In genomic region chr7:30367561-30367960, GRCh38 we compare ENCODE assay signal across 15 cellular contexts.
DNase-seq lines count a peak whose midpoint lies in the region; ATAC-seq and TF ChIP-seq lines count a peak whose summit lies in the region.
"Had no signal": no experiment of that assay in that cellular context is flagged by ENCODE, and none has a peak within 500 bp of the region (broad histone marks: within the 10 kb centered on the region; RNA-seq: fewer than 3 reads in every experiment).

No MANE protein-coding gene starts in this region.

- no peak overlapping the region for H3K4me2 ChIP-seq in GM23338
- H3K4me2 ChIP-seq in skeletal muscle satellite cell (ENCODE audit: low read length), result peak overlapping the region; percentile 61
- H3K4me2 ChIP-seq: BLaER1 had no signal

- H3K27me3 Mint-ChIP-seq in GM23338 (ENCODE audit: insufficient read depth, low read depth, poor library complexity), result no peaks in the 10 kb centered on the region
- no peaks in the 10 kb centered on the region for H3K27me3 Mint-ChIP-seq in mesothelial cell of epicardium (ENCODE audit: low read depth)
- H3K27me3 Mint-ChIP-seq: CD8-positive, alpha-beta memory T cell had no signal

- H3K4me3 ChIP-seq in GM23338 (no peak overlapping the region), Panc1 (ENCODE audit: low read depth in 2 of 2, low read length in 2 of 2) (no peak overlapping the region), skeletal muscle satellite cell (ENCODE audit: low read length) (no peak overlapping the region)
- H3K4me3 ChIP-seq: BLaER1, GM23248 had no signal

- no peak overlapping the region for H3K4me3 Mint-ChIP-seq in GM23338
- H3K4me3 Mint-ChIP-seq in mesothelial cell of epicardium, result no peak overlapping the region
- H3K4me3 Mint-ChIP-seq: CD8-positive, alpha-beta memory T cell had no signal

- H3K36me3 ChIP-seq in GM23338 (ENCODE audit: insufficient read depth) (no peaks in the 10 kb centered on the region), Panc1 (ENCODE audit: control insufficient read depth, insufficient read depth, low read length) (no peaks in the 10 kb centered on the region), skeletal muscle satellite cell (ENCODE audit: insufficient read depth, low read length) (no peaks in the 10 kb centered on the region)

- no peaks in the 10 kb centered on the region for H3K79me2 ChIP-seq in GM23338 (replicated peaks; ENCODE audit: insufficient read depth)

- H3K27ac Mint-ChIP-seq in GM23338 (peak overlapping the region; percentile 44), mesothelial cell of epicardium (peak overlapping the region; percentile 61)
- H3K27ac Mint-ChIP-seq: CD8-positive, alpha-beta memory T cell had no signal

- no peaks in the 10 kb centered on the region for H3K27me3 ChIP-seq in GM23338 (ENCODE audit: insufficient read depth)
- no peaks in the 10 kb centered on the region for H3K27me3 ChIP-seq in Panc1 (ENCODE audit: control insufficient read depth, insufficient read depth, low read length)
- H3K27me3 ChIP-seq in skeletal muscle satellite cell (ENCODE audit: control insufficient read depth, insufficient read depth, low read length), result no peaks in the 10 kb centered on the region
- H3K27me3 ChIP-seq: BLaER1 had no signal

- in situ Hi-C loops in Panc1 (cut with HindIII; ENCODE audit: low pct_unique_long_range_greater_than_20kb, low sequenced_read_pairs), result no loop called here

- H3K36me3 Mint-ChIP-seq in GM23338 (ENCODE audit: low read depth), result peaks cover 6% of the 10 kb centered on the region; the same call in 2 of the 3 replicates
- H3K36me3 Mint-ChIP-seq in mesothelial cell of epicardium, result peaks cover 10% of the 10 kb centered on the region

- H2AFZ ChIP-seq in GM23338, result no peak overlapping the region
- H2AFZ ChIP-seq: GM23248 had no signal

- no peak for ATAC-seq in GM23338
- no peak for ATAC-seq in Panc1

- CTCF ChIA-PET in Panc1 (lab: Charles Lee), result interaction anchor here (0.5 kb wide), 1 partner anchor 82 kb away, joined by 5 read pairs; no protein-coding TSS in a partner anchor

- BruUV-seq in Panc1 (replicated peaks; lab: Mats Ljungman, UMichigan), result no TSS peak

- TF ChIP-seq CTCF in GM23338 (conservative IDR thresholded peaks at IDR 0.05; ENCODE audit: low read depth in 2 of 2) (no peak), Panc1 (IDR thresholded peaks at IDR 0.05) (no peak), mesothelial cell of epicardium (IDR thresholded peaks at IDR 0.05; ENCODE audit: unreplicated experiment) (no peak)

- H3K9ac ChIP-seq in skeletal muscle satellite cell (ENCODE audit: low read depth, low read length), result no peak overlapping the region
- H3K9ac ChIP-seq: BLaER1, GM23248 had no signal

- H3K4me1 Mint-ChIP-seq in GM23338 (peaks cover 11% of the 10 kb centered on the region), mesothelial cell of epicardium (peaks cover 29% of the 10 kb centered on the region)

- intact Hi-C loops in Panc1 (cut with micrococcal nuclease; ENCODE audit: unreplicated experiment), result no loop called here

- POLR2A ChIA-PET in Panc1 (lab: Charles Lee), result no interaction called here

- H4K20me1 ChIP-seq in GM23338 (replicated peaks; ENCODE audit: insufficient read depth), result no peaks in the 10 kb centered on the region

- H3K9me3 ChIP-seq in Panc1 (ENCODE audit: control insufficient read depth, insufficient read depth, low read depth, low read length), result no peaks in the 10 kb centered on the region
- H3K9me3 ChIP-seq in skeletal muscle satellite cell (replicated peaks; ENCODE audit: low read length), result no peaks in the 10 kb centered on the region
- H3K9me3 ChIP-seq: BLaER1, Caco-2 had no signal

- peaks cover 12% of the 10 kb centered on the region for H3K4me1 ChIP-seq in GM23338 (ENCODE audit: insufficient read depth)
- H3K4me1 ChIP-seq in Panc1 (ENCODE audit: control insufficient read depth, insufficient read depth, low read length), result peaks cover 17% of the 10 kb centered on the region; the same call in 1 of the 2 replicates
- H3K4me1 ChIP-seq in skeletal muscle satellite cell (ENCODE audit: control insufficient read depth, insufficient read depth, low read length), result peaks cover 53% of the 10 kb centered on the region
- H3K4me1 ChIP-seq: Caco-2 had no signal

- H3F3A ChIP-seq in GM23338 (replicated peaks; ENCODE audit: low read depth), result no peaks in the 10 kb centered on the region

- no peaks in the 10 kb centered on the region for H3K9me3 Mint-ChIP-seq in GM23338
- no peaks in the 10 kb centered on the region for H3K9me3 Mint-ChIP-seq in mesothelial cell of epicardium
- H3K9me3 Mint-ChIP-seq: CD8-positive, alpha-beta memory T cell had no signal

- H3K27ac ChIP-seq in GM23338 (ENCODE audit: low read depth) (no peak overlapping the region), Panc1 (ENCODE audit: low read length) (peak overlapping the region; percentile 29)
- H3K27ac ChIP-seq: BLaER1, GM23248 had no signal

- H3K9me2 ChIP-seq in GM23338 (ENCODE audit: insufficient read depth), result no peaks in the 10 kb centered on the region

- DNase-seq in GM23338 (ENCODE audit: low spot score), result no peak
- no peak for DNase-seq in Panc1 (ENCODE audit: low read depth, low spot score)
- no peak for DNase-seq in mesothelial cell of epicardium (ENCODE audit: low spot score in 2 of 2, unreplicated experiment in 2 of 2)
- no peak for DNase-seq in stimulated activated naive CD4-positive, alpha-beta T cell treated with Interleukin-2 at 50 U/mL for 16 hours (lab: John Stamatoyannopoulos, UW)
- DNase-seq in NCI-H2081 (lab: John Stamatoyannopoulos, UW), result no peak
- no peak for DNase-seq in NCI-H1105 treated with DMSO at 0.1 percent for 48 hours (lab: John Stamatoyannopoulos, UW)
- DNase-seq: 8988T; AML-193; Caco-2; CD8-positive, alpha-beta memory T cell; DMS53; GM23248; H7 had no signal

TF ChIP-seq in GM23338, 12 proteins besides CTCF, POLR2A, EP300 and RAD21:
- TF ChIP-seq ETS1 (IDR thresholded peaks at IDR 0.05) (no peak), ZNF462 (CRISPR knock-in tag; IDR thresholded peaks at IDR 0.05) (no peak)
